1 cellular context compared by ENCODE assay signal in the genomic region with DNA sequence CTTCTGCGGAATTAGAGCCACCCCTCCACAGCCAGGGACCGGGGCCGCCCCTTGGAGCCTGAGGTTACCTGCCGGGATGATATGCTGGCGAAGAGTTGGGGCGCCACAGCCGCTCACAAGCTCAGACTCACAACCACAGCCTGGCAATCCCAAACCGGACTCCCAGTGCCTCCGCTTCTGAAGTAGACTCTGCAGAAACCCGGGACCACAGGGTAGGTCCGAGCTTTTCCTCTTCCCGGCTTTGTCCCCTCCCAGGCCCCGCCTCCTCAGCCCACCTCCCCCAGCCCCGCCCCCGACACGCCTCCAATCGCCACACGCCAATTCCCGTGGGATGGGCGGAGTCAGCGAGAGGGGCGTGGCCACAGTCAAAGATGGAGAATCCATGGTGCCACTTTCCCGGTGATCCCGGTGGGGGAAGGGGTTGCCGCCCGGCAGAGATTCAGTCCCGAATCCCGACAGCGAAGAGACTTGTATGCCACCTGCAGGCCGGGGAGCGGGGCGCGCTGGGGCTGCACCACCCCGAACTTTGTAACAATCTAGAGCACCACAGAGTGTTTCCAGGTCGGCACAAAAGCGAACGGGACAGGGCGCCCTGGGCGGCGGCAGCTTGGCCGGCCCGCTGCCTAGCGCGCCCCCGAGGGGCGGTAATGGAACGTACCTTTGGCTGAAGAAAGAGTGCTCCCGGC.
A peak's percentile ranks its signal among the peaks of the same experiment; 100 is the strongest.
TF ChIP-seq lines count a peak whose summit lies in the region.

IDH1 (minus strand) TSS at position 201 of the 686 bp plus-strand sequence. CDS start 3,520 bp downstream, outside the sequence.

TF ChIP-seq in HepG2, 621 proteins besides CTCF, POLR2A, EP300 and RAD21 (continued from another document and continues in another):
- TF ChIP-seq, protein P1, sequence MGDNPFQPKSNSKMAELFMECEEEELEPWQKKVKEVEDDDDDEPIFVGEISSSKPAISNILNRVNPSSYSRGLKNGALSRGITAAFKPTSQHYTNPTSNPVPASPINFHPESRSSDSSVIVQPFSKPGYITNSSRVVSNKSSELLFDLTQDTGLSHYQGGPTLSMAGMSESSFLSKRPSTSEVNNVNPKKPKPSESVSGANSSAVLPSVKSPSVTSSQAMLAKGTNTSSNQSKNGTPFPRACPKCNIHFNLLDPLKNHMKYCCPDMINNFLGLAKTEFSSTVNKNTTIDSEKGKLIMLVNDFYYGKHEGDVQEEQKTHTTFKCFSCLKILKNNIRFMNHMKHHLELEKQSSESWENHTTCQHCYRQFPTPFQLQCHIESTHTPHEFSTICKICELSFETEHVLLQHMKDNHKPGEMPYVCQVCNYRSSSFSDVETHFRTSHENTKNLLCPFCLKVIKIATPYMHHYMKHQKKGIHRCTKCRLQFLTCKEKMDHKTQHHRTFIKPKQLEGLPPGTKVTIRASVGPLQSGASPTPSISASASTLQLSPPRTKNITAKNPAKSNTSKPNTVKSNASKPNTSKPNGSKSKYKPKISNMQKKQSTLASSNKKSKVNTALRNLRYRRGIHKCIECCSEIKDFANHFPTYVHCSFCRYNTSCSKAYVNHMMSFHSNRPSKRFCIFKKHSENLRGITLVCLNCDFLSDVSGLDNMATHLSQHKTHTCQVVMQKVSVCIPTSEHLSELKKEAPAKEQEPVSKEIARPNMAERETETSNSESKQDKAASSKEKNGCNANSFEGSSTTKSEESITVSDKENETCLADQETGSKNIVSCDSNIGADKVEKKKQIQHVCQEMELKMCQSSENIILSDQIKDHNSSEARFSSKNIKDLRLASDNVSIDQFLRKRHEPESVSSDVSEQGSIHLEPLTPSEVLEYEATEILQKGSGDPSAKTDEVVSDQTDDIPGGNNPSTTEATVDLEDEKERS (CRISPR knock-in tag; IDR thresholded peaks at IDR 0.05) = no peak
- TF ChIP-seq ZBTB7B (CRISPR knock-in tag; IDR thresholded peaks at IDR 0.05) = peak; percentile 87
- no peak; the same call in 1 of the 2 replicates for TF ChIP-seq ZNF782 (CRISPR knock-in tag; IDR thresholded peaks at IDR 0.05; ENCODE audit: borderline replicate concordance)
- no peak; the same call in 1 of the 2 replicates for TF ChIP-seq ZFP36L1 (CRISPR knock-in tag; IDR thresholded peaks at IDR 0.05)
- TF ChIP-seq HNRNPK (IDR thresholded peaks at IDR 0.05; ENCODE audit: low read depth, low read length, poor library complexity, severe bottlenecking) = no peak
- TF ChIP-seq SSRP1 (CRISPR knock-in tag; IDR thresholded peaks at IDR 0.05) = no peak
- no peak for TF ChIP-seq ZNF30 (CRISPR knock-in tag; IDR thresholded peaks at IDR 0.05)
- TF ChIP-seq CENPX (CRISPR knock-in tag; IDR thresholded peaks at IDR 0.05) = no peak
- peak; percentile 71; the same call in 1 of the 2 replicates for TF ChIP-seq HOMEZ (CRISPR knock-in tag; IDR thresholded peaks at IDR 0.05; ENCODE audit: low read depth)
- no peak for TF ChIP-seq SNAI1 (CRISPR knock-in tag; IDR thresholded peaks at IDR 0.05; ENCODE audit: borderline replicate concordance)
- peak; percentile 96 for TF ChIP-seq ZNF263 (CRISPR knock-in tag; IDR thresholded peaks at IDR 0.05)
- TF ChIP-seq, protein P2, sequence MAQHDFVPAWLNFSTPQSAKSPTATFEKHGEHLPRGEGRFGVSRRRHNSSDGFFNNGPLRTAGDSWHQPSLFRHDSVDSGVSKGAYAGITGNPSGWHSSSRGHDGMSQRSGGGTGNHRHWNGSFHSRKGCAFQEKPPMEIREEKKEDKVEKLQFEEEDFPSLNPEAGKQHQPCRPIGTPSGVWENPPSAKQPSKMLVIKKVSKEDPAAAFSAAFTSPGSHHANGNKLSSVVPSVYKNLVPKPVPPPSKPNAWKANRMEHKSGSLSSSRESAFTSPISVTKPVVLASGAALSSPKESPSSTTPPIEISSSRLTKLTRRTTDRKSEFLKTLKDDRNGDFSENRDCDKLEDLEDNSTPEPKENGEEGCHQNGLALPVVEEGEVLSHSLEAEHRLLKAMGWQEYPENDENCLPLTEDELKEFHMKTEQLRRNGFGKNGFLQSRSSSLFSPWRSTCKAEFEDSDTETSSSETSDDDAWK (CRISPR knock-in tag; IDR thresholded peaks at IDR 0.05) = no peak
- TF ChIP-seq ZNF333 (CRISPR knock-in tag; IDR thresholded peaks at IDR 0.05; ENCODE audit: borderline replicate concordance) = peak; percentile 80
- TF ChIP-seq TCF7 (IDR thresholded peaks at IDR 0.05; ENCODE audit: low read depth) = no peak
- no peak for TF ChIP-seq RBAK (CRISPR knock-in tag; IDR thresholded peaks at IDR 0.05)
- no peak for TF ChIP-seq ZNF280B (CRISPR knock-in tag; IDR thresholded peaks at IDR 0.05; ENCODE audit: borderline replicate concordance)
- TF ChIP-seq ZZZ3 (CRISPR knock-in tag; IDR thresholded peaks at IDR 0.05; ENCODE audit: borderline replicate concordance) = no peak
- TF ChIP-seq YEATS4 (CRISPR knock-in tag; IDR thresholded peaks at IDR 0.05; ENCODE audit: borderline replicate concordance) = peak; percentile 90
- TF ChIP-seq ZNF256 (CRISPR knock-in tag; conservative IDR thresholded peaks at IDR 0.05) = peak; percentile 90
- TF ChIP-seq CCAR2 (optimal IDR thresholded peaks at IDR 0.05; ENCODE audit: low read depth, low read length) = peak; percentile 25
- TF ChIP-seq ZSCAN9 (CRISPR knock-in tag; IDR thresholded peaks at IDR 0.05; ENCODE audit: borderline replicate concordance) = peak; percentile 92; the same call in 1 of the 2 replicates
- no peak for TF ChIP-seq ZBTB3 (CRISPR knock-in tag; IDR thresholded peaks at IDR 0.05; ENCODE audit: borderline replicate concordance, low read depth)
- TF ChIP-seq MAX (IDR thresholded peaks at IDR 0.05) = peak; percentile 66
- TF ChIP-seq KIAA2018 (CRISPR knock-in tag; IDR thresholded peaks at IDR 0.05; ENCODE audit: borderline replicate concordance) = no peak
- no peak for TF ChIP-seq ZNF101 (CRISPR knock-in tag; IDR thresholded peaks at IDR 0.05; ENCODE audit: borderline replicate concordance, low read depth)
- TF ChIP-seq ZNF75D (CRISPR knock-in tag; IDR thresholded peaks at IDR 0.05; ENCODE audit: borderline replicate concordance) = no peak
- TF ChIP-seq SCMH1 (CRISPR knock-in tag; IDR thresholded peaks at IDR 0.05; ENCODE audit: borderline replicate concordance) = no peak
- TF ChIP-seq ZNF792 (CRISPR knock-in tag; IDR thresholded peaks at IDR 0.05) = no peak
- no peak for TF ChIP-seq ATF3 (CRISPR knock-in tag; IDR thresholded peaks at IDR 0.05)
- TF ChIP-seq, protein P3, sequence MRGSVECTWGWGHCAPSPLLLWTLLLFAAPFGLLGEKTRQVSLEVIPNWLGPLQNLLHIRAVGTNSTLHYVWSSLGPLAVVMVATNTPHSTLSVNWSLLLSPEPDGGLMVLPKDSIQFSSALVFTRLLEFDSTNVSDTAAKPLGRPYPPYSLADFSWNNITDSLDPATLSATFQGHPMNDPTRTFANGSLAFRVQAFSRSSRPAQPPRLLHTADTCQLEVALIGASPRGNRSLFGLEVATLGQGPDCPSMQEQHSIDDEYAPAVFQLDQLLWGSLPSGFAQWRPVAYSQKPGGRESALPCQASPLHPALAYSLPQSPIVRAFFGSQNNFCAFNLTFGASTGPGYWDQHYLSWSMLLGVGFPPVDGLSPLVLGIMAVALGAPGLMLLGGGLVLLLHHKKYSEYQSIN (CRISPR knock-in tag; IDR thresholded peaks at IDR 0.05; ENCODE audit: borderline replicate concordance) = no peak
- TF ChIP-seq MZF1 (CRISPR knock-in tag; IDR thresholded peaks at IDR 0.05; ENCODE audit: borderline replicate concordance) = no peak
- TF ChIP-seq KDM1A (CRISPR knock-in tag; IDR thresholded peaks at IDR 0.05) = no peak
- TF ChIP-seq ARNTL (CRISPR knock-in tag; IDR thresholded peaks at IDR 0.05) = no peak; the same call in 1 of the 2 replicates
- TF ChIP-seq NFKBIZ (CRISPR knock-in tag; IDR thresholded peaks at IDR 0.05) = 0 out of 2 replicates have a peak, but pooled peaks have one; percentile 27
- peak; percentile 89 for TF ChIP-seq ZGPAT (CRISPR knock-in tag; IDR thresholded peaks at IDR 0.05)
- TF ChIP-seq RBM39 (IDR thresholded peaks at IDR 0.05; ENCODE audit: low read depth, low read length, poor library complexity, severe bottlenecking) = peak; percentile 50
- peak; percentile 84 for TF ChIP-seq AGO2 (optimal IDR thresholded peaks at IDR 0.05; ENCODE audit: low read depth, low read length)
